Comparison of ENCODE assay signal across 23 cellular contexts in the genomic region with DNA sequence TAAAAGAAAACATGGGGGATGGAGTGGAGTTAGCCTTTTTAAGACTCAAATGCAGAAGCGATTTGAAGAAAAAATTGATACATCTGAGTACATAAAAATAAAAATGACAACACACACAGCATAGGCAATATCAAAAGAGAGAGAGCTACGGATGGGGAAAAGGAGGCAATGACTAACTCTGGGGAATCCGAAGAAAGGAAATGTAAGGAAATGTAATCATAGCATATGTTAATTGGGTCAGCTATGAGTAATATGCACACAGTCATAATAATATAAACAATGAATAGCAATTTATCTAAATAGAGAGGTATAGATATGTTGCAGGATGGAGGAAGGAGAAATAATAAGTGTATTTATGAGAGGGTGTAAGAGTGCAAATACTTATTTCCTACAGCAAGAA.
DNase-seq lines count a peak whose midpoint lies in the region; ATAC-seq, FAIRE-seq and TF ChIP-seq lines count a peak whose summit lies in the region.
"Had no signal": no experiment of that assay in that cellular context is flagged by ENCODE, and none has a peak within 500 bp of the region (broad histone marks: within the 10 kb centered on the region; RNA-seq: fewer than 3 reads in every experiment).

No MANE protein-coding gene starts in this region.

- H3K56ac ChIP-seq in IMR-90 (ENCODE audit: extremely low read depth, insufficient read depth, low read length), result no peak overlapping the region

- H2BK15ac ChIP-seq in IMR-90 (ENCODE audit: low read depth, low read length), result no peak overlapping the region

- H4K5ac ChIP-seq in IMR-90 (ENCODE audit: low read depth, low read length), result no peak overlapping the region

- TF ChIP-seq POLR2A in IMR-90 (IDR thresholded peaks at IDR 0.05; ENCODE audit: low read depth, low read length) (no peak), endothelial cell of umbilical vein (IDR thresholded peaks at IDR 0.05; ENCODE audit: low read depth, low read length) (no peak)

- intact Hi-C loops in IMR-90 (cut with micrococcal nuclease), result loop anchor here (10.0 kb wide), 1 partner anchor 263 kb away; a partner anchor contains a TSS
- intact Hi-C loops in endothelial cell of umbilical vein (cut with micrococcal nuclease), result loop anchor here (1.0 kb wide), 1 partner anchor 31 kb away; no protein-coding TSS in a partner anchor

- peak; percentile 14 to 63 for ATAC-seq in activated T-cell treated with anti-CD3 and anti-CD28 coated beads, Interleukin-2, amount 50 U/mL, for 4 hours
- ATAC-seq in IMR-90 (ENCODE audit: low read depth) (peak; percentile 77), GM18502 (IDR thresholded peaks at IDR 0.05; ENCODE audit: poor library complexity, unreplicated experiment) (no peak)
- ATAC-seq: K562 had no signal

- no peaks in the 10 kb centered on the region for H3K9me3 Mint-ChIP-seq in activated T-cell treated with anti-CD3 and anti-CD28 coated beads, Interleukin-2, amount 50 U/mL, for 4 hours

- peaks cover 3% of the 10 kb centered on the region; the same call in 1 of the 2 replicates for H3K4me1 ChIP-seq in IMR-90 (ENCODE audit: control insufficient read depth, insufficient read depth, low read length)
- peaks cover 32% of the 10 kb centered on the region for H3K4me1 ChIP-seq in endothelial cell of umbilical vein (ENCODE audit: control insufficient read depth, extremely low read depth, insufficient read depth, low read length)
- no peaks in the 10 kb centered on the region for H3K4me1 ChIP-seq in osteoblast (ENCODE audit: insufficient read depth, low read length)
- H3K4me1 ChIP-seq: suprapubic skin had no signal

- no peak overlapping the region for H3K14ac ChIP-seq in IMR-90 (replicated peaks; ENCODE audit: low read depth, low read length)

- H4K20me1 ChIP-seq in IMR-90 (ENCODE audit: insufficient read depth, low read length) (no peaks in the 10 kb centered on the region), endothelial cell of umbilical vein (replicated peaks; ENCODE audit: control insufficient read depth, extremely low read depth, insufficient read depth, low read length) (no peaks in the 10 kb centered on the region), osteoblast (ENCODE audit: insufficient read depth, low read length) (no peaks in the 10 kb centered on the region)

- H3K4me3 ChIP-seq in IMR-90 (ENCODE audit: insufficient read depth, low read depth, low read length) (no peak overlapping the region), endothelial cell of umbilical vein (replicated peaks in 1 of 3; ENCODE audit: insufficient read depth in 1 of 3, low read depth in 1 of 3, low read length in 3 of 3) (peak overlapping the region in 1 of 3 experiments; percentile 26), osteoblast (ENCODE audit: insufficient read depth, low read length) (no peak overlapping the region)
- H3K4me3 ChIP-seq: adrenal gland, esophagus squamous epithelium, K562, left ventricle myocardium inferior, suprapubic skin had no signal

- H3K4ac ChIP-seq in IMR-90 (ENCODE audit: low read depth, low read length), result no peak overlapping the region

- H3K4me3 Mint-ChIP-seq in activated T-cell treated with anti-CD3 and anti-CD28 coated beads, Interleukin-2, amount 50 U/mL, for 4 hours, result no peak overlapping the region

- H3K9me3 ChIP-seq in IMR-90 (ENCODE audit: control insufficient read depth, insufficient read depth, low read length) (no peaks in the 10 kb centered on the region), endothelial cell of umbilical vein (replicated peaks; ENCODE audit: control insufficient read depth, insufficient read depth, low read length) (no peaks in the 10 kb centered on the region), osteoblast (ENCODE audit: low read depth, low read length) (no peaks in the 10 kb centered on the region)
- H3K9me3 ChIP-seq: adrenal gland, esophagus squamous epithelium, left ventricle myocardium inferior, suprapubic skin had no signal

- H2AFZ ChIP-seq in IMR-90 (replicated peaks; ENCODE audit: low read length, poor library complexity), result no peak overlapping the region
- no peak overlapping the region for H2AFZ ChIP-seq in endothelial cell of umbilical vein (ENCODE audit: low read depth, low read length)
- no peak overlapping the region for H2AFZ ChIP-seq in osteoblast (ENCODE audit: low read length)

- no peaks in the 10 kb centered on the region for H3K27me3 Mint-ChIP-seq in activated T-cell treated with anti-CD3 and anti-CD28 coated beads, Interleukin-2, amount 50 U/mL, for 4 hours (ENCODE audit: low read depth)

- H3K18ac ChIP-seq in IMR-90 (ENCODE audit: low read depth, low read length), result no peak overlapping the region

- no TSS peak for BruUV-seq in IMR-90 (replicated peaks; lab: Mats Ljungman, UMichigan)
- BruUV-seq in endothelial cell of umbilical vein (replicated peaks; lab: Mats Ljungman, UMichigan), result no TSS peak

- POLR2A ChIA-PET in IMR-90 (lab: Charles Lee; ENCODE audit: unreplicated experiment) (interaction anchor here (0.5 to 0.6 kb wide), 2 partner anchors 18 to 114 kb away, joined by 3 read pairs; no protein-coding TSS in a partner anchor), endothelial cell of umbilical vein (lab: Charles Lee) (no interaction called here)

- H3K27ac ChIP-seq in IMR-90 (ENCODE audit: insufficient read depth, low read length) (no peak overlapping the region), endothelial cell of umbilical vein (ENCODE audit: insufficient read depth, low read depth, low read length) (peak overlapping the region; percentile 70), osteoblast (ENCODE audit: low read depth, low read length) (no peak overlapping the region)
- H3K27ac ChIP-seq: adrenal gland, esophagus squamous epithelium, HL-60, left ventricle myocardium inferior, suprapubic skin had no signal

- no peak overlapping the region for H2AK9ac ChIP-seq in IMR-90 (replicated peaks; ENCODE audit: low read depth, low read length, poor library complexity)

- no peaks in the 10 kb centered on the region for H3K27me3 ChIP-seq in IMR-90 (ENCODE audit: control insufficient read depth, insufficient read depth, low read length)
- no peaks in the 10 kb centered on the region for H3K27me3 ChIP-seq in endothelial cell of umbilical vein (ENCODE audit: control insufficient read depth in 2 of 2, insufficient read depth in 2 of 2, low read length in 2 of 2)
- peaks cover 5% of the 10 kb centered on the region for H3K27me3 ChIP-seq in osteoblast (ENCODE audit: insufficient read depth, low read length)
- H3K27me3 ChIP-seq: adrenal gland, suprapubic skin had no signal

- TF ChIP-seq CTCF in IMR-90 (conservative IDR thresholded peaks at IDR 0.05; ENCODE audit: low read depth, low read length) (no peak), endothelial cell of umbilical vein (IDR thresholded peaks at IDR 0.05; ENCODE audit: extremely low read depth in 1 of 2, insufficient read depth in 1 of 2, low read depth in 1 of 2, low read length in 2 of 2) (no peak), osteoblast (IDR thresholded peaks at IDR 0.05; ENCODE audit: extremely low read depth, low read depth, low read length) (no peak)

- DNase-seq in activated T-cell treated with anti-CD3 and anti-CD28 coated beads, Interleukin-2, amount 50 U/mL, for 4 hours, result no peak
- DNase-seq in activated T-cell treated with anti-CD3 and anti-CD28 coated beads for 4 hours (no peak), IMR-90 (peak; percentile 80), endothelial cell of umbilical vein (ENCODE audit: low read depth, low spot score) (peak; percentile 82), osteoblast (ENCODE audit: insufficient read length, low spot score, missing footprints) (peak; percentile 62), NCI-H2171 (lab: John Stamatoyannopoulos, UW) (no peak), islet precursor cell (no peak)
- DNase-seq: activated CD4-positive, alpha-beta T cell treated with anti-CD3 and anti-CD28 coated beads, Interleukin-2, amount 50 U/mL, for 4 hours; adrenal gland; C1 segment of cervical spinal cord; caudate nucleus; esophagus squamous epithelium; head of caudate nucleus; left ventricle myocardium inferior; NCI-H2029 treated with DMSO at 0.1 percent for 48 hours; NCI-H524; retina; stimulated activated CD4-positive, alpha-beta T cell treated with anti-CD3 and anti-CD28 coated beads, Interleukin-12 subunit alpha, Interleukin-12 subunit beta, amount 100 ng/mL, for 4 hours; T-helper 1 cell had no signal

- H2BK20ac ChIP-seq in IMR-90 (ENCODE audit: low read depth, low read length), result no peak overlapping the region

- CTCF ChIA-PET in IMR-90 (lab: Yijun Ruan, JAX) (no interaction called here), endothelial cell of umbilical vein (lab: Charles Lee) (interaction anchor here (0.5 to 4.0 kb wide), 7 partner anchors 16 to 151 kb away, joined by 3 to 26 read pairs (median 3); no protein-coding TSS in a partner anchor)

- WGBS in IMR-90 (ENCODE audit: extremely low coverage in 2 of 2, insufficient read length in 1 of 2), 2 experiments, result no CpG with 5 or more reads among the region's 3 CpGs

- FAIRE-seq in endothelial cell of umbilical vein (lab: Jason Lieb, UNC), result peak; percentile 70
- FAIRE-seq: K562 had no signal

- in situ Hi-C loops in IMR-90 (cut with MboI; ENCODE audit: low sequenced_read_pairs), result no loop called here

- H2BK120ac ChIP-seq in IMR-90 (ENCODE audit: low read depth, low read length), result no peak overlapping the region

- H3K9ac ChIP-seq in IMR-90 (ENCODE audit: low read depth, low read length) (no peak overlapping the region), endothelial cell of umbilical vein (replicated peaks; ENCODE audit: extremely low read depth, insufficient read depth, low read length) (peak overlapping the region; percentile 39)

- H3K79me1 ChIP-seq in IMR-90 (ENCODE audit: low read depth in 1 of 2, low read length in 2 of 2), result no peaks in the 10 kb centered on the region; a peak in 2 of 4 replicates

- H3K4me2 ChIP-seq in IMR-90 (ENCODE audit: low read depth, low read length) (no peak overlapping the region; the same call in 1 of the 2 replicates), endothelial cell of umbilical vein (ENCODE audit: insufficient read depth, low read length) (peak overlapping the region; percentile 84), osteoblast (ENCODE audit: insufficient read depth, low read length) (no peak overlapping the region)

- H2BK5ac ChIP-seq in IMR-90 (ENCODE audit: low read depth, low read length, poor library complexity, severe bottlenecking), result no peak overlapping the region

- H3K79me2 ChIP-seq in endothelial cell of umbilical vein (ENCODE audit: control insufficient read depth, insufficient read depth, low read length) (no peaks in the 10 kb centered on the region), osteoblast (ENCODE audit: insufficient read depth, low read length) (no peaks in the 10 kb centered on the region)

- H3K36me3 ChIP-seq in IMR-90 (ENCODE audit: control insufficient read depth, insufficient read depth, low read length), result no peaks in the 10 kb centered on the region
- H3K36me3 ChIP-seq in endothelial cell of umbilical vein (ENCODE audit: control insufficient read depth in 2 of 2, extremely low read depth in 1 of 2, insufficient read depth in 2 of 2, low read length in 2 of 2), result no peaks in the 10 kb centered on the region
- no peaks in the 10 kb centered on the region for H3K36me3 ChIP-seq in osteoblast (ENCODE audit: insufficient read depth, low read length)
- H3K36me3 ChIP-seq: adrenal gland, esophagus squamous epithelium, left ventricle myocardium inferior, suprapubic skin had no signal

- peaks cover 4% of the 10 kb centered on the region for H3K9me1 ChIP-seq in IMR-90 (ENCODE audit: insufficient read depth, low read length)
- no peaks in the 10 kb centered on the region for H3K9me1 ChIP-seq in endothelial cell of umbilical vein (replicated peaks; ENCODE audit: control insufficient read depth, extremely low read depth, insufficient read depth, low read length)

- no peak for TF ChIP-seq RAD21 in IMR-90 (IDR thresholded peaks at IDR 0.05; ENCODE audit: low read length)

- H2AK5ac ChIP-seq in IMR-90 (ENCODE audit: low read depth, low read length), result no peak overlapping the region

- H4K8ac ChIP-seq in IMR-90 (ENCODE audit: low read depth in 2 of 2, low read length in 2 of 2), result no peak overlapping the region

- H3K4me1 Mint-ChIP-seq in activated T-cell treated with anti-CD3 and anti-CD28 coated beads, Interleukin-2, amount 50 U/mL, for 4 hours (ENCODE audit: low read depth), result peaks cover 40% of the 10 kb centered on the region

- dilution Hi-C loops in IMR-90 (cut with HindIII; ENCODE audit: low sequenced_read_pairs, unreplicated experiment) (no loop called here), endothelial cell of umbilical vein (cut with MboI; ENCODE audit: extremely low pct_ligation_motif_present, low sequenced_read_pairs) (no loop called here)

- no peak overlapping the region for H3K23ac ChIP-seq in IMR-90 (ENCODE audit: low read depth, low read length)

- H4K91ac ChIP-seq in IMR-90 (ENCODE audit: insufficient read depth, low read depth, low read length), result no peak overlapping the region

- H3K36me3 Mint-ChIP-seq in activated T-cell treated with anti-CD3 and anti-CD28 coated beads, Interleukin-2, amount 50 U/mL, for 4 hours (ENCODE audit: insufficient read depth), result peaks cover 4% of the 10 kb centered on the region

Comparison
In these comparisons a context has a peak if more than half of its experiments do, and no peak if none do; other contexts are left out.
1. DNase-seq: peak in IMR-90 (single experiment), endothelial cell of umbilical vein (single experiment) and osteoblast (single experiment); none in activated T-cell treated with anti-CD3 and anti-CD28 coated beads, Interleukin-2, amount 50 U/mL, for 4 hours (single experiment), activated T-cell treated with anti-CD3 and anti-CD28 coated beads for 4 hours (single experiment), NCI-H2171 (single experiment) and islet precursor cell (single experiment).